In the genomic region with DNA sequence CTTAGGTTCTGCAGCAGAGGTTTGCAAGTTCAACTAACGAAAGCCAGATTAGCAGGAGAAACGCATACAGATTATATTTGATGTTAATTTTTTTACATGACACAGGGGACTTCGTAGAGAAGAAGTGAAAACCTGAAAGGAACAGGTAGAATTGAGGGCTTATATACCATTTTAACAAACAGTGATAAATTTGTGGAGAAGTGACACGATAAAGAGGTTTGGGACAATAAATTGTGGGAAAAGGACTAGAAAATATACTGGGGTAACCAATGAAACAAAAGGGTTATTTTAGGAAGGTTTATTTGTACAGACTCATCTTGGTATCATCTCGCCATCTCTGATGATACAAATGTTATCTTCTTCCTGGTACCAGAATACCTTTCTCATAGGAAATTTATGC, we compare ENCODE assay signal across 7 cellular contexts.
"Had no signal": no experiment of that assay in that cellular context is flagged by ENCODE, and none has a peak within 500 bp of the region (broad histone marks: within the 10 kb centered on the region; RNA-seq: fewer than 3 reads in every experiment).

No MANE protein-coding gene starts in this region.

- H3K27ac ChIP-seq: HL-60 had no signal

- ATAC-seq: GM23338, HepG2 had no signal

- DNase-seq: H9, HCEC 1CT, HFFc6, KG1 had no signal

- H3K4me3 ChIP-seq: GM23338 had no signal
